21 cellular contexts compared by ENCODE assay signal in genomic region chr12:118290130-118290529, GRCh38.
DNase-seq lines count a peak whose midpoint lies in the region; TF ChIP-seq lines count a peak whose summit lies in the region.
"Had no signal": no experiment of that assay in that cellular context is flagged by ENCODE, and none has a peak within 500 bp of the region (broad histone marks: within the 10 kb centered on the region; RNA-seq: fewer than 3 reads in every experiment).

No MANE protein-coding gene starts in this region.

- no peaks in the 10 kb centered on the region for H4K20me1 ChIP-seq in PC-9 (ENCODE audit: insufficient read depth)

- H3K27me3 ChIP-seq in PC-9 (ENCODE audit: insufficient read depth, low read depth) (no peaks in the 10 kb centered on the region), endodermal cell (ENCODE audit: control insufficient read depth, insufficient read depth, low read length, poor library complexity, severe bottlenecking) (no peaks in the 10 kb centered on the region), ascending aorta (no peaks in the 10 kb centered on the region)
- H3K27me3 ChIP-seq: ovary, sigmoid colon, upper lobe of left lung had no signal

- H3K9me3 ChIP-seq in PC-9 (ENCODE audit: insufficient read depth, low read depth) (no peaks in the 10 kb centered on the region), endodermal cell (ENCODE audit: control insufficient read depth, low read length) (no peaks in the 10 kb centered on the region), ascending aorta (no peaks in the 10 kb centered on the region)
- H3K9me3 ChIP-seq: ovary, sigmoid colon, upper lobe of left lung had no signal

- WGBS in endodermal cell (ENCODE audit: insufficient coverage in 1 of 2, insufficient read length in 1 of 2), 2 experiments, result 89 to 96% methylated on average over 3 of the region's 3 CpGs

- H3K4me1 Mint-ChIP-seq in endodermal cell, result peaks cover 11% of the 10 kb centered on the region
- H3K4me1 Mint-ChIP-seq: activated CD4-positive, alpha-beta memory T cell treated with anti-CD3 and anti-CD28 coated beads, Interleukin-2, amount 10 ng/mL, durations not matched to agents 7 days and 5 days had no signal

- peak overlapping the region; percentile 44 for H3K27ac Mint-ChIP-seq in endodermal cell
- H3K27ac Mint-ChIP-seq: activated CD4-positive, alpha-beta memory T cell treated with anti-CD3 and anti-CD28 coated beads, Interleukin-2, amount 10 ng/mL, durations not matched to agents 7 days and 5 days; activated naive CD8-positive, alpha-beta T cell; stimulated activated naive CD8-positive, alpha-beta T cell treated with anti-CD3 and anti-CD28 coated beads, Interleukin-15, Interleukin-2, amounts not matched to agents 100 ng/mL and 50 ng/mL, for 24 hours had no signal

- H3F3A ChIP-seq in PC-9 (ENCODE audit: insufficient read depth, low read depth), result peaks cover 4% of the 10 kb centered on the region

- no peak overlapping the region for H3K4me3 Mint-ChIP-seq in endodermal cell
- H3K4me3 Mint-ChIP-seq: activated CD4-positive, alpha-beta memory T cell treated with anti-CD3 and anti-CD28 coated beads, Interleukin-2, amount 10 ng/mL, durations not matched to agents 7 days and 5 days; activated naive CD8-positive, alpha-beta T cell; CD8-positive, alpha-beta memory T cell; stimulated activated naive CD8-positive, alpha-beta T cell treated with anti-CD3 and anti-CD28 coated beads, Interleukin-15, Interleukin-2, amounts not matched to agents 100 ng/mL and 50 ng/mL, for 24 hours had no signal

- H3K36me3 Mint-ChIP-seq in endodermal cell (ENCODE audit: low read depth), result peaks cover 10% of the 10 kb centered on the region

- no peaks in the 10 kb centered on the region for H3K27me3 Mint-ChIP-seq in endodermal cell (ENCODE audit: insufficient read depth)
- H3K27me3 Mint-ChIP-seq: activated CD4-positive, alpha-beta memory T cell treated with anti-CD3 and anti-CD28 coated beads, Interleukin-2, amount 10 ng/mL, durations not matched to agents 7 days and 5 days; activated naive CD8-positive, alpha-beta T cell; CD8-positive, alpha-beta memory T cell; stimulated activated naive CD8-positive, alpha-beta T cell treated with anti-CD3 and anti-CD28 coated beads, Interleukin-15, Interleukin-2, amounts not matched to agents 100 ng/mL and 50 ng/mL, for 24 hours had no signal

- H2AFZ ChIP-seq in PC-9, result no peak overlapping the region

- no peaks in the 10 kb centered on the region for H3K9me2 ChIP-seq in PC-9 (ENCODE audit: insufficient read depth)

- DNase-seq in DMS 273 treated with DMSO at 0.1 percent for 48 hours (lab: John Stamatoyannopoulos, UW) (peak; percentile 38), PC-9 (no peak), endodermal cell (no peak), myocyte (ENCODE audit: low read depth) (peak; percentile 51), ascending aorta (ENCODE audit: low spot score in 2 of 2) (no peak), NCI-H526 treated with DMSO at 0.1 percent for 48 hours (lab: John Stamatoyannopoulos, UW) (no peak)
- no peak for DNase-seq in effector CD4-positive, alpha-beta T cell
- DNase-seq in activated CD8-positive, alpha-beta memory T cell treated with anti-CD3 and anti-CD28 coated beads, Interleukin-2, amount 50 U/mL, for 48 hours, result no peak
- DNase-seq: activated CD4-positive, alpha-beta memory T cell treated with anti-CD3 and anti-CD28 coated beads, Interleukin-2, amount 10 ng/mL, durations not matched to agents 7 days and 5 days; caudate nucleus; CD8-positive, alpha-beta memory T cell; effector CD8-positive, alpha-beta T cell; left cardiac atrium; NCI-H2029 treated with DMSO at 0.1 percent for 48 hours; NCI-H510A treated with DMSO at 0.1 percent for 48 hours; ovary; SHP77; sigmoid colon; upper lobe of left lung had no signal

- no peaks in the 10 kb centered on the region for H3K36me3 ChIP-seq in PC-9 (ENCODE audit: low read depth)
- no peaks in the 10 kb centered on the region for H3K36me3 ChIP-seq in endodermal cell (ENCODE audit: control insufficient read depth, insufficient read depth, low read length)
- H3K36me3 ChIP-seq in ascending aorta, result no peaks in the 10 kb centered on the region
- H3K36me3 ChIP-seq: ovary, sigmoid colon, upper lobe of left lung had no signal

- peaks cover 2% of the 10 kb centered on the region for H3K9me3 Mint-ChIP-seq in endodermal cell
- H3K9me3 Mint-ChIP-seq: activated CD4-positive, alpha-beta memory T cell treated with anti-CD3 and anti-CD28 coated beads, Interleukin-2, amount 10 ng/mL, durations not matched to agents 7 days and 5 days; CD8-positive, alpha-beta memory T cell; stimulated activated naive CD8-positive, alpha-beta T cell treated with anti-CD3 and anti-CD28 coated beads, Interleukin-15, Interleukin-2, amounts not matched to agents 100 ng/mL and 50 ng/mL, for 24 hours had no signal

- no peak overlapping the region for H3K4me3 ChIP-seq in PC-9
- H3K4me3 ChIP-seq in endodermal cell (ENCODE audit: low read length), result no peak overlapping the region
- no peak overlapping the region for H3K4me3 ChIP-seq in ascending aorta
- H3K4me3 ChIP-seq: ovary, sigmoid colon, upper lobe of left lung had no signal

- intact Hi-C loops in PC-9 (cut with micrococcal nuclease; ENCODE audit: unreplicated experiment) (no loop called here), ascending aorta (cut with DNase I) (no loop called here)

- H3K79me2 ChIP-seq in PC-9 (ENCODE audit: low read depth), result no peaks in the 10 kb centered on the region

- H3K27ac ChIP-seq in PC-9 (peak overlapping the region; percentile 29; the same call in 1 of the 2 replicates), endodermal cell (ENCODE audit: low read depth, low read length) (no peak overlapping the region), ascending aorta (no peak overlapping the region)
- H3K27ac ChIP-seq: ovary, sigmoid colon, upper lobe of left lung had no signal

- no peak overlapping the region for H3K9ac ChIP-seq in endodermal cell (ENCODE audit: extremely low read depth, low read length, poor library complexity, severe bottlenecking)

- peaks cover 8% of the 10 kb centered on the region; the same call in 1 of the 2 replicates for H3K4me1 ChIP-seq in PC-9 (replicated peaks; ENCODE audit: insufficient read depth)
- H3K4me1 ChIP-seq in endodermal cell (ENCODE audit: control insufficient read depth, insufficient read depth, low read length), result no peaks in the 10 kb centered on the region
- no peaks in the 10 kb centered on the region for H3K4me1 ChIP-seq in ascending aorta
- H3K4me1 ChIP-seq: sigmoid colon had no signal

- BruUV-seq in PC-9 (replicated peaks; lab: Mats Ljungman, UMichigan), result no TSS peak

- CTCF ChIA-PET in PC-9 (lab: Charles Lee), result no interaction called here

- no peak overlapping the region for H3K4me2 ChIP-seq in PC-9

- TF ChIP-seq CTCF in PC-9 (conservative IDR thresholded peaks at IDR 0.05), result no peak
- no peak for TF ChIP-seq CTCF in endodermal cell (conservative IDR thresholded peaks at IDR 0.05)
- no peak for TF ChIP-seq CTCF in ascending aorta (IDR thresholded peaks at IDR 0.05)

- POLR2A ChIA-PET in PC-9 (lab: Charles Lee; ENCODE audit: unreplicated experiment), result interaction anchor here (0.5 to 0.6 kb wide), 2 partner anchors 16 kb away, joined by 3 read pairs; no protein-coding TSS in a partner anchor

Comparison
In these comparisons a context has a peak if more than half of its experiments do, and no peak if none do; other contexts are left out.
1. DNase-seq: peak in DMS 273 treated with DMSO at 0.1 percent for 48 hours (single experiment) and myocyte (single experiment); none in PC-9 (0 of 2), endodermal cell (single experiment), effector CD4-positive, alpha-beta T cell (single experiment), ascending aorta (0 of 2), NCI-H526 treated with DMSO at 0.1 percent for 48 hours (single experiment) and activated CD8-positive, alpha-beta memory T cell treated with anti-CD3 and anti-CD28 coated beads, Interleukin-2, amount 50 U/mL, for 48 hours (single experiment).